Comparison of ENCODE assay signal across 8 cellular contexts in the genomic region with DNA sequence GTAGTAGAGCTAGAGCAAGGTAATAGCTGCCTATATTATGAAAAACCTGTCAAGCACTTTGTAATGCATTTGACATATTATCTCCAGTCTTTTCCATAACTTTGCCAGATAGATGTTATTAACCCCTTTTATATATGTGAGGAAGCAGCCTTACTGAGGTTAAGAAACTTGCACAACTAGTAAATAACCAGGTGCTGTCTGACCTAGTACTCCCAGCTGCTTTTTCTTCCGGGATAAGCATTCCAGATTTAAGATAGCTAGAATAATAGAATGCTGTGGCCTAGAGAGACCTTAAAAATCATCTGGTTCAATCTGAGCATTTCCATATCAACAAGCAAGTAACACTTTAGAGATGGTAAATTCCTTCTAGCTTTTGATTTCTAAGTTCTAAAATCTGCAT. TPM values are rescaled to one million over a fixed set of nuclear protein-coding genes. Genes with fewer than 3 reads are reported as not detected.
DNase-seq lines count a peak whose midpoint lies in the region; ATAC-seq and TF ChIP-seq lines count a peak whose summit lies in the region.

No MANE protein-coding gene starts in this region.

- H3K27ac ChIP-seq in BLaER1 (peak overlapping the region; percentile 92), KOPT-K1 (ENCODE audit: low read depth, low read length, poor library complexity, severe bottlenecking) (peak overlapping the region; percentile 92), colonic mucosa (peak overlapping the region; percentile 100)

- no peak for TF ChIP-seq CTCF in colonic mucosa (IDR thresholded peaks at IDR 0.05)
- no peak for TF ChIP-seq CTCF in natural killer cell (IDR thresholded peaks at IDR 0.05)

- H3K9me3 ChIP-seq in BLaER1 (no peaks in the 10 kb centered on the region), KOPT-K1 (ENCODE audit: insufficient read depth, low read length, poor library complexity, severe bottlenecking) (no peaks in the 10 kb centered on the region), colonic mucosa (no peaks in the 10 kb centered on the region)

- in situ Hi-C loops in ACHN (cut with HindIII; ENCODE audit: low pct_ligation_motif_present, low pct_unique_long_range_greater_than_20kb, low sequenced_read_pairs): no loop called here

- peaks cover 7% of the 10 kb centered on the region; the same call in 1 of the 2 replicates for H3K36me3 ChIP-seq in BLaER1
- no peaks in the 10 kb centered on the region for H3K36me3 ChIP-seq in KOPT-K1 (ENCODE audit: insufficient read depth, low read length)
- no peaks in the 10 kb centered on the region for H3K36me3 ChIP-seq in colonic mucosa

- no peaks in the 10 kb centered on the region for H3K27me3 ChIP-seq in BLaER1
- H3K27me3 ChIP-seq in colonic mucosa: no peaks in the 10 kb centered on the region

- peaks cover 68 to 77% of the 10 kb centered on the region in 2 donors for H3K4me1 Mint-ChIP-seq in natural killer cell

- peak overlapping the region; percentile 98 for H3K4me3 Mint-ChIP-seq in natural killer cell

- H4K20me1 ChIP-seq in BLaER1: peaks cover 57% of the 10 kb centered on the region

- no peaks in the 10 kb centered on the region for H3K36me3 Mint-ChIP-seq in natural killer cell

- H3K4me2 ChIP-seq in BLaER1: peak overlapping the region; percentile 87

- no peak for ATAC-seq in natural killer cell
- ATAC-seq in GM18909 (IDR thresholded peaks at IDR 0.05; ENCODE audit: poor library complexity, unreplicated experiment): no peak

- H3K27me3 Mint-ChIP-seq in natural killer cell (ENCODE audit: low read depth in 2 of 2): no peaks in the 10 kb centered on the region

- peak overlapping the region; percentile 96 for H3K9ac ChIP-seq in BLaER1
- H3K9ac ChIP-seq in colonic mucosa (ENCODE audit: low read depth in 2 of 2, low read length in 2 of 2): peak overlapping the region in 1 of 2 donors; percentile 93

- H3K4me1 ChIP-seq in BLaER1 (peaks cover 33% of the 10 kb centered on the region), colonic mucosa (peaks cover 4% of the 10 kb centered on the region)

- no peak for DNase-seq in colonic mucosa
- DNase-seq in natural killer cell: no peak
- DNase-seq in hypothalamus (lab: John Stamatoyannopoulos, UW): no peak
- DNase-seq in ACHN: no peak
- DNase-seq in NCI-H1105 treated with DMSO at 0.1 percent for 48 hours (lab: John Stamatoyannopoulos, UW): no peak

- peak overlapping the region; percentile 96 to 99 for H3K27ac Mint-ChIP-seq in natural killer cell

- peak overlapping the region; percentile 88 for H3K4me3 ChIP-seq in BLaER1
- H3K4me3 ChIP-seq in colonic mucosa: peak overlapping the region; percentile 89

- H3K9me3 Mint-ChIP-seq in natural killer cell: no peaks in the 10 kb centered on the region

- intact Hi-C loops in colonic mucosa (cut with DNase I): no loop called here
- intact Hi-C loops in natural killer cell (cut with micrococcal nuclease): loop anchor here (5.0 to 10.0 kb wide), 3 partner anchors 309 to 1979 kb away; partner anchors contain the start of genes ODF2L and PKN2

RNA-seq across cellular contexts. Expression of gene SH3GLB1, which starts 1.6 kb away (rescaled TPM):
- total RNA-seq in colonic mucosa: 100 to 1,000 TPM in 1 of 2 donors, 10 to 100 TPM in 1; 76.7 to 134 TPM
- total RNA-seq in natural killer cell: 100 to 1,000 TPM in 2 of 3 donors, 10 to 100 TPM in 1; 98.1 to 114 (median 109) TPM
